Comparison of ENCODE assay signal across 20 cellular contexts in the genomic region with DNA sequence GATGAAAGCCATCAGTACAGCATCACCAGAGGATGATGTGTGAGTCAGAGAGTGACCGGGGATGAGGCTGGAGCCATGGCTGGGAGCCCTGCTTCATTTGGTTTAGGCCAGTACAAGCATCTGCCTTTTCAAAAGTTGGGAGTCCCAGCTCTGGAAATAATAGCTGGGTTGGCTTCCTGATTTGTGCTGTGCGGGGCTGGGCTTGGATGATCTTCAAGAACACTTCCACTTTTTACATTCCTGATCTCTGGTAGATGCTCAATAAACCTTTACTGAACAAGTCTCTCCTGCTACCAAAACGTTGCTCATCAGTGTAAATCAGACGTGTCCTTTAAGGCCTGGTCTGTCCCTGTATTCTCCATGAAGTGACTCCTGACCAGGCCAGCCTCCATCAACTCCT. TPM values are rescaled to one million over a fixed set of nuclear protein-coding genes. Genes with fewer than 3 reads are reported as not detected.
"Had no signal": no experiment of that assay in that cellular context is flagged by ENCODE, and none has a peak within 500 bp of the region (broad histone marks: within the 10 kb centered on the region; RNA-seq: fewer than 3 reads in every experiment).

No MANE protein-coding gene starts in this region.

- H3K27me3 ChIP-seq: colonic mucosa, gastroesophageal sphincter, heart right ventricle, neural progenitor cell, ovary, sigmoid colon, spleen, stomach, testis, upper lobe of left lung had no signal

- H3K27ac Mint-ChIP-seq: activated CD8-positive, alpha-beta T cell treated with anti-CD3 and anti-CD28 coated beads, Interleukin-2, amount 10 ng/mL, durations not matched to agents 7 days and 5 days; activated naive CD4-positive, alpha-beta T cell treated with anti-CD3 and anti-CD28 coated beads, Interleukin-2, amount 50 U/mL, for 24 hours; neural progenitor cell had no signal

- H3K27me3 Mint-ChIP-seq: activated naive CD4-positive, alpha-beta T cell treated with anti-CD3 and anti-CD28 coated beads, Interleukin-2, amount 50 U/mL, for 24 hours had no signal

- ATAC-seq: activated CD8-positive, alpha-beta T cell treated with anti-CD3 and anti-CD28 coated beads, Interleukin-2, amount 10 ng/mL, durations not matched to agents 7 days and 5 days; gastroesophageal sphincter; heart right ventricle had no signal

- H3K4me3 ChIP-seq: colonic mucosa, gastroesophageal sphincter, heart right ventricle, lung, neural progenitor cell, ovary, sigmoid colon, spleen, stomach, testis, upper lobe of left lung had no signal

- H3K36me3 Mint-ChIP-seq: activated naive CD4-positive, alpha-beta T cell treated with anti-CD3 and anti-CD28 coated beads, Interleukin-2, amount 50 U/mL, for 24 hours; neural progenitor cell had no signal

- H3K4me2 ChIP-seq: neural progenitor cell had no signal

- H3K9me3 ChIP-seq: colonic mucosa, gastroesophageal sphincter, heart right ventricle, ovary, sigmoid colon, spleen, stomach, testis, upper lobe of left lung had no signal

- H3K9me3 Mint-ChIP-seq: activated naive CD4-positive, alpha-beta T cell treated with anti-CD3 and anti-CD28 coated beads, Interleukin-2, amount 50 U/mL, for 24 hours; neural progenitor cell had no signal

- DNase-seq: activated CD4-positive, alpha-beta T cell treated with anti-CD3 and anti-CD28 coated beads for 4 hours; activated CD8-positive, alpha-beta memory T cell treated with anti-CD3 and anti-CD28 coated beads, Interleukin-2, amount 50 U/mL, for 4 hours; activated CD8-positive, alpha-beta T cell treated with anti-CD3 and anti-CD28 coated beads, Interleukin-2, amount 10 ng/mL, durations not matched to agents 7 days and 5 days; activated effector memory CD4-positive, alpha-beta T cell treated with anti-CD3 and anti-CD28 coated beads, Interleukin-2, amount 50 U/mL, for 16 hours; activated T-cell treated with anti-CD3 and anti-CD28 coated beads, Interleukin-2, amount 50 U/mL, for 48 hours; central memory CD4-positive, alpha-beta T cell; heart right ventricle; midbrain; ovary; sigmoid colon; spleen; stomach; T-helper 9 cell; testis; upper lobe of left lung had no signal

- H3K36me3 ChIP-seq: colonic mucosa, gastroesophageal sphincter, heart right ventricle, neural progenitor cell, ovary, sigmoid colon, spleen, stomach, upper lobe of left lung had no signal

- H3K4me3 Mint-ChIP-seq: activated CD8-positive, alpha-beta T cell treated with anti-CD3 and anti-CD28 coated beads, Interleukin-2, amount 10 ng/mL, durations not matched to agents 7 days and 5 days; activated naive CD4-positive, alpha-beta T cell treated with anti-CD3 and anti-CD28 coated beads, Interleukin-2, amount 50 U/mL, for 24 hours; neural progenitor cell had no signal

- H2AFZ ChIP-seq: neural progenitor cell had no signal

- H3K4me1 Mint-ChIP-seq: activated naive CD4-positive, alpha-beta T cell treated with anti-CD3 and anti-CD28 coated beads, Interleukin-2, amount 50 U/mL, for 24 hours had no signal

- H3K27ac ChIP-seq: colonic mucosa, gastroesophageal sphincter, heart right ventricle, neural progenitor cell, ovary, sigmoid colon, spleen, stomach, testis, upper lobe of left lung had no signal

- H3K4me1 ChIP-seq: colonic mucosa, sigmoid colon, stomach, testis had no signal

- H3K9ac ChIP-seq: neural progenitor cell had no signal

RNA-seq across cellular contexts. Expression of gene ADGRF4, which starts 44.1 kb away (rescaled TPM):
- total RNA-seq: activated CD8-positive, alpha-beta T cell treated with anti-CD3 and anti-CD28 coated beads, Interleukin-2, amount 10 ng/mL, durations not matched to agents 7 days and 5 days; spleen; stomach had no signal
- polyA plus RNA-seq: spleen had no signal
